9 cellular contexts compared by ENCODE assay signal in the genomic region with DNA sequence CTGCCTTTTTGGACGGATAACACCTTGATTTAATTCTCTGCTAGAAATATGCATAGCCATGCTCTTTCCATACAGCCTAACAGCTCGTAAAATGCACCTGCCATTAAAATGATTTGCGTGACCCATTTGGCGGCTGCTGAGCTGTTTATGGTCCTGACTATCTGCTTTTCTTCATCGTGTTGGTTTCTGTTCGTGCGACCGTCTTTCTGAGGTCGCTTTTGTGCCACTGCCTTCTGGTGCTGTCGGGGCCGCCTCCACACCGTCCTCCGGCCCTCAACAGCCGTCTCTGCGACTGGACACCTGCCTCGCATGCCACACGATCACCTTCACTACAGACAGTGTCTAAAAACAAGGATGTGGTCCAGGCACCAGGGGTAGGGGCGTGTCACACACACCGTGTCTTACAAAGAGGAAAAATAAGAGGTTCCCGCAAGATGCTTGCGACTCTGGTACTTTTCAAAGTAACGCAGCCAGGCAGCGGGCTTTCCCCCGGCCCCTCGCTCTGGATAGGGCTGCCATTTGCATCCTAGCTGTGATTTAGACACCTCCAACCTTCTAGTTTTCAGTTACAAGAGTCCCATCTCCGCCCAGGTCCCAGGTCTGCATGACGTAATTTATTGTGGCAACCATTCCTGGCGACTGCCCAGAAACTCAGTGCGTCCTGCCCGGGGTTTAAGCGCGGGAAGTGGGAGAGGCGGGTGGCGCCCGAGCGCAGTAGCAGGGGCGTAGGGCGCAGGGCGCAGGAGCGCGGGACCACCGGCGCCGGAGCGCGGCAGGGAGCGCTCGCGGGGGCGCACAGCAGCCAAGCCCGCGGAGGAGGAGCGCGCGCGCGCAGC. TPM values are rescaled to one million over a fixed set of nuclear protein-coding genes. Genes with fewer than 3 reads are reported as not detected.
DNase-seq lines count a peak whose midpoint lies in the region; FAIRE-seq and TF ChIP-seq lines count a peak whose summit lies in the region.
"Had no signal": no experiment of that assay in that cellular context is flagged by ENCODE, and none has a peak within 500 bp of the region (broad histone marks: within the 10 kb centered on the region; RNA-seq: fewer than 3 reads in every experiment).

STMND1 (plus strand) TSS at position 629 of the 836 bp plus-strand sequence. CDS start 208 bp downstream, outside the sequence.

- H3K4me1 ChIP-seq in keratinocyte (ENCODE audit: control insufficient read depth, extremely low read depth, insufficient read depth, low read length) (peaks cover 3% of the 10 kb centered on the region), stomach smooth muscle (ENCODE audit: control insufficient read depth, insufficient read depth, low read length) (peaks cover 12% of the 10 kb centered on the region)
- H3K4me1 ChIP-seq: BLaER1 had no signal

- peak within 1 kb of the TSS; percentile 49 for H2AFZ ChIP-seq in keratinocyte (ENCODE audit: control insufficient read depth, low read length)

- no peak for FAIRE-seq in keratinocyte (lab: Jason Lieb, UNC)

- peak; percentile 3 for DNase-seq in DMS79 treated with DMSO at 0.1 percent for 48 hours (lab: John Stamatoyannopoulos, UW)
- no peak for DNase-seq in DMS79 (lab: John Stamatoyannopoulos, UW)
- DNase-seq in NCI-H2081 (lab: John Stamatoyannopoulos, UW): peak; percentile 48 to 78
- DNase-seq in astrocyte of the spinal cord (ENCODE audit: low read depth, low spot score): peak; percentile 32
- no peak for DNase-seq in keratinocyte (ENCODE audit: low read depth, low spot score)
- DNase-seq in stimulated activated naive CD4-positive, alpha-beta T cell treated with Interleukin-2 at 50 U/mL for 16 hours (lab: John Stamatoyannopoulos, UW): no peak
- DNase-seq in SHP77 treated with DMSO at 0.1 percent for 48 hours (lab: John Stamatoyannopoulos, UW): no peak

- H3K79me2 ChIP-seq in keratinocyte (ENCODE audit: control insufficient read depth, insufficient read depth, low read length): no peaks in the 10 kb centered on the region

- H3K4me2 ChIP-seq in keratinocyte (ENCODE audit: control insufficient read depth, extremely low read depth, insufficient read depth, low read depth, low read length): peak within 1 kb of the TSS; percentile 84
- H3K4me2 ChIP-seq: BLaER1 had no signal

- H3K4me3 ChIP-seq in astrocyte of the spinal cord (ENCODE audit: low read depth, low read length): peak within 1 kb of the TSS; percentile 31
- peak within 1 kb of the TSS; percentile 18 to 69 (median 69) for H3K4me3 ChIP-seq in keratinocyte (ENCODE audit: control insufficient read depth in 2 of 3, extremely low read depth in 1 of 3, insufficient read depth in 2 of 3, low read depth in 1 of 3, low read length in 3 of 3)
- peak within 1 kb of the TSS; percentile 57 to 71 for H3K4me3 ChIP-seq in stomach smooth muscle (ENCODE audit: low read length in 2 of 2)
- H3K4me3 ChIP-seq: BLaER1 had no signal

- H3K9ac ChIP-seq in keratinocyte (ENCODE audit: control insufficient read depth, extremely low read depth, insufficient read depth, low read length) (peak within 1 kb of the TSS; percentile 3), stomach smooth muscle (ENCODE audit: low read length in 2 of 2) (peak within 1 kb of the TSS in 1 of 2 donors; percentile 21)
- H3K9ac ChIP-seq: BLaER1 had no signal

- H3K27me3 ChIP-seq in keratinocyte (ENCODE audit: control insufficient read depth, extremely low read depth, insufficient read depth, low read length): peaks cover 28% of the 10 kb centered on the region
- peaks cover 4 to 5% of the 10 kb centered on the region in 2 donors for H3K27me3 ChIP-seq in stomach smooth muscle (ENCODE audit: control insufficient read depth in 1 of 2, insufficient read depth in 2 of 2, low read length in 2 of 2)
- H3K27me3 ChIP-seq: BLaER1 had no signal

- H3K9me3 ChIP-seq in keratinocyte (ENCODE audit: control insufficient read depth, low read depth, low read length): no peaks in the 10 kb centered on the region
- H3K9me3 ChIP-seq in stomach smooth muscle (ENCODE audit: control insufficient read depth in 2 of 2, low read length in 2 of 2): no peaks in the 10 kb centered on the region
- H3K9me3 ChIP-seq: BLaER1 had no signal

- H3K27ac ChIP-seq in keratinocyte (ENCODE audit: control insufficient read depth, insufficient read depth, low read length) (no peak within 1 kb of the TSS), stomach smooth muscle (ENCODE audit: low read length) (no peak within 1 kb of the TSS)
- H3K27ac ChIP-seq: BLaER1 had no signal

- H3K36me3 ChIP-seq in keratinocyte (ENCODE audit: control insufficient read depth in 2 of 2, extremely low read depth in 1 of 2, insufficient read depth in 2 of 2, low read length in 2 of 2) (no peaks in the 10 kb centered on the region), stomach smooth muscle (ENCODE audit: control insufficient read depth in 2 of 2, insufficient read depth in 2 of 2, low read length in 2 of 2) (no peaks in the 10 kb centered on the region)
- H3K36me3 ChIP-seq: BLaER1 had no signal

- no peaks in the 10 kb centered on the region for H4K20me1 ChIP-seq in keratinocyte (ENCODE audit: control insufficient read depth, extremely low read depth, insufficient read depth, low read length)
- H4K20me1 ChIP-seq: BLaER1 had no signal

- no peak for TF ChIP-seq CTCF in astrocyte of the spinal cord (IDR thresholded peaks at IDR 0.05; ENCODE audit: low read depth, low read length)
- no peak for TF ChIP-seq CTCF in keratinocyte (optimal IDR thresholded peaks at IDR 0.05 in 1 of 3, IDR thresholded peaks at IDR 0.05 in 1 of 3, conservative IDR thresholded peaks at IDR 0.05 in 1 of 3; ENCODE audit: extremely low read depth in 1 of 3, insufficient read depth in 2 of 3, low read length in 3 of 3)

- in situ Hi-C loops in astrocyte of the spinal cord (cut with HindIII; ENCODE audit: low sequenced_read_pairs): no loop called here

- no peaks in the 10 kb centered on the region for H3K9me1 ChIP-seq in keratinocyte (ENCODE audit: control insufficient read depth, extremely low read depth, insufficient read depth, low read length)

- dilution Hi-C loops in keratinocyte (cut with MboI; ENCODE audit: extremely low pct_ligation_motif_present, low sequenced_read_pairs): no loop called here

RNA-seq across cellular contexts. Expression of gene STMND1, which starts in this region (rescaled TPM):
- not detected in 3 replicates for polyA plus RNA-seq in keratinocyte
- not detected for polyA plus RNA-seq in keratinocyte (2011; ENCODE audit: low read depth)
- not detected in 2 replicates for polyA plus RNA-seq in keratinocyte (2011; cell fraction: cytosol; rRNA removed)
- not detected in 2 replicates for polyA plus RNA-seq in keratinocyte (2011; cell fraction: nucleus; rRNA removed)
- not detected in 2 replicates for polyA plus RNA-seq in keratinocyte (2012; ENCODE audit: low replicate concordance)
- not detected in 3 replicates for polyA minus RNA-seq in keratinocyte
- polyA minus RNA-seq in keratinocyte (2011; cell fraction: cytosol; rRNA and poly(A)+ RNA removed): not detected
- polyA minus RNA-seq in keratinocyte (2011; cell fraction: nucleus; rRNA and poly(A)+ RNA removed): not detected in 2 replicates

Comparison
In these comparisons a context has a peak if more than half of its experiments do, and no peak if none do; other contexts are left out.
1. DNase-seq: peak in DMS79 treated with DMSO at 0.1 percent for 48 hours (single experiment), NCI-H2081 (2 of 2) and astrocyte of the spinal cord (single experiment); none in DMS79 (single experiment), keratinocyte (single experiment), stimulated activated naive CD4-positive, alpha-beta T cell treated with Interleukin-2 at 50 U/mL for 16 hours (single experiment) and SHP77 treated with DMSO at 0.1 percent for 48 hours (single experiment).
2. Peak in every context shown above with its lines, with median percentiles within 50 percentile points of each other: H3K4me3 ChIP-seq.